ENCODE assay signal across 24 cellular contexts in the genomic region with DNA sequence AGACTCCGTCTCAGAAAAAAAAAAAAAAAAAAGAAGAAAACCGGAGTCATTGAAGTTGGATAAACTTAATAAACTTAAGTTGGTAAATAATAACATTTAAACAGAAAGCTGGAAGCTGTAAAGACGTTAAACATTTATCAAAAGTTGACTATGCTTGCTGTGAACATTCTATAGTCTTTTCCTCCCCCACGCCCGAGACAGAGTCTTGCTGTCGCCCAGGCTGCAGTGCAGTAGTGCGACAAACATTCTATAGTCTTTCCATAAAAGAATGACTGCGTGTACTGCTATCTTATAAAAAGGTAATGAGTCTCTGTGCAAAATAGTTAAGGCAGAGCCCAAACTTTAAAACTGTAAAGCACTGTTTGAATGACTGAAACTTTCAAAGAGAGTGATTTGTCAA. TPM values are rescaled to one million over a fixed set of nuclear protein-coding genes. Genes with fewer than 3 reads are reported as not detected.
A peak's percentile ranks its signal among the peaks of the same experiment; 100 is the strongest.
DNase-seq lines count a peak whose midpoint lies in the region; ATAC-seq and TF ChIP-seq lines count a peak whose summit lies in the region.
"Had no signal": no experiment of that assay in that cellular context is flagged by ENCODE, and none has a peak within 500 bp of the region (broad histone marks: within the 10 kb centered on the region; RNA-seq: fewer than 3 reads in every experiment).

No MANE protein-coding gene starts in this region.

- no peak overlapping the region for H3K9ac ChIP-seq in mucosa of rectum (ENCODE audit: low read depth in 1 of 2, low read length in 2 of 2)
- H3K9ac ChIP-seq: BLaER1 treated with 17β-estradiol and CSF1 and Interleukin-3, amounts not matched to agents 10 nM and 100 nM had no signal

- TF ChIP-seq CTCF in endothelial cell (IDR thresholded peaks at IDR 0.05; ENCODE audit: unreplicated experiment), result no peak

- no peak for DNase-seq in T-helper 17 cell
- DNase-seq in endothelial cell (ENCODE audit: low spot score), result no peak
- peak; percentile 6 for DNase-seq in left kidney (ENCODE audit: low read depth, low spot score)
- DNase-seq in NCI-H1092 (lab: John Stamatoyannopoulos, UW), result no peak
- no peak for DNase-seq in activated T-cell treated with anti-CD3 and anti-CD28 coated beads, Interleukin-2, amount 50 U/mL, for 4 hours
- DNase-seq in AML-193 (lab: John Stamatoyannopoulos, UW), result no peak
- DNase-seq: 8988T; ACHN; Caco-2; CD4-positive, alpha-beta T cell; CD8-positive, alpha-beta T cell; DMS 273 treated with DMSO at 0.1 percent for 48 hours; DMS153; DMS53; DMS79; DND-41; EL; GDM1 had no signal

- no peak for ATAC-seq in T-helper 17 cell
- no peak for ATAC-seq in activated T-cell treated with anti-CD3 and anti-CD28 coated beads, Interleukin-2, amount 50 U/mL, for 4 hours
- ATAC-seq in activated CD4-positive, CD25-positive, alpha-beta regulatory T cell treated with anti-CD3 and anti-CD28 coated beads, Interleukin-2, amount 50 U/mL, for 24 hours, result no peak
- ATAC-seq: CD8-positive, alpha-beta T cell; GM12878 had no signal

- H3K27ac Mint-ChIP-seq in T-helper 17 cell (peak overlapping the region; percentile 34), endothelial cell (ENCODE audit: unreplicated experiment) (peak overlapping the region; percentile 43)
- H3K27ac Mint-ChIP-seq: B cell; CD4-positive, alpha-beta T cell; CD8-positive, alpha-beta T cell had no signal

- H3K36me3 ChIP-seq in mucosa of rectum (ENCODE audit: control insufficient read depth in 2 of 2, insufficient read depth in 2 of 2, low read length in 2 of 2), result peaks cover 9 to 13% of the 10 kb centered on the region in 2 donors

- H3K9me3 ChIP-seq in T-helper 17 cell (ENCODE audit: control insufficient read depth, low read length, poor library complexity, severe bottlenecking) (no peaks in the 10 kb centered on the region), mucosa of rectum (ENCODE audit: control insufficient read depth in 2 of 2, low read length in 2 of 2) (no peaks in the 10 kb centered on the region)
- H3K9me3 ChIP-seq: BLaER1 treated with 17β-estradiol and CSF1 and Interleukin-3, amounts not matched to agents 10 nM and 100 nM; Caco-2 had no signal

- H3K27ac ChIP-seq in mucosa of rectum (ENCODE audit: low read depth in 2 of 2, low read length in 2 of 2), result peak overlapping the region; percentile 18 to 69
- H3K27ac ChIP-seq: BLaER1 treated with 17β-estradiol and CSF1 and Interleukin-3, amounts not matched to agents 10 nM and 100 nM; C4-2B had no signal

- H3K4me1 Mint-ChIP-seq in T-helper 17 cell (peaks cover 13% of the 10 kb centered on the region), endothelial cell (ENCODE audit: unreplicated experiment) (peaks cover 14% of the 10 kb centered on the region)
- no peaks in the 10 kb centered on the region for H3K4me1 Mint-ChIP-seq in activated T-cell treated with anti-CD3 and anti-CD28 coated beads, Interleukin-2, amount 50 U/mL, for 4 hours (ENCODE audit: low read depth)
- H3K4me1 Mint-ChIP-seq: B cell had no signal

- no peaks in the 10 kb centered on the region for H3K27me3 Mint-ChIP-seq in T-helper 17 cell
- peaks cover 1% of the 10 kb centered on the region for H3K27me3 Mint-ChIP-seq in endothelial cell (ENCODE audit: unreplicated experiment)
- no peaks in the 10 kb centered on the region for H3K27me3 Mint-ChIP-seq in activated T-cell treated with anti-CD3 and anti-CD28 coated beads, Interleukin-2, amount 50 U/mL, for 4 hours (ENCODE audit: low read depth)
- H3K27me3 Mint-ChIP-seq: B cell; CD4-positive, alpha-beta T cell had no signal

- H3K4me1 ChIP-seq in mucosa of rectum (ENCODE audit: control insufficient read depth in 2 of 2, insufficient read depth in 2 of 2, low read length in 2 of 2), result peaks cover 0 to 18% of the 10 kb centered on the region in 2 donors
- H3K4me1 ChIP-seq: Caco-2 had no signal

- no peak overlapping the region for H3K4me3 Mint-ChIP-seq in T-helper 17 cell
- peak overlapping the region; percentile 65 for H3K4me3 Mint-ChIP-seq in endothelial cell (ENCODE audit: unreplicated experiment)
- no peak overlapping the region for H3K4me3 Mint-ChIP-seq in activated T-cell treated with anti-CD3 and anti-CD28 coated beads, Interleukin-2, amount 50 U/mL, for 4 hours
- H3K4me3 Mint-ChIP-seq: B cell; CD4-positive, alpha-beta T cell; CD8-positive, alpha-beta T cell had no signal

- H3K27me3 ChIP-seq in mucosa of rectum (ENCODE audit: control insufficient read depth in 2 of 2, insufficient read depth in 2 of 2, low read length in 2 of 2), result no peaks in the 10 kb centered on the region
- H3K27me3 ChIP-seq: BLaER1 treated with 17β-estradiol and CSF1 and Interleukin-3, amounts not matched to agents 10 nM and 100 nM had no signal

- H3K9me3 Mint-ChIP-seq in endothelial cell (ENCODE audit: unreplicated experiment), result no peaks in the 10 kb centered on the region
- H3K9me3 Mint-ChIP-seq in activated T-cell treated with anti-CD3 and anti-CD28 coated beads, Interleukin-2, amount 50 U/mL, for 4 hours, result no peaks in the 10 kb centered on the region
- H3K9me3 Mint-ChIP-seq: CD4-positive, alpha-beta T cell; CD8-positive, alpha-beta T cell had no signal

- peaks cover 20% of the 10 kb centered on the region for H3K36me3 Mint-ChIP-seq in T-helper 17 cell (ENCODE audit: low read depth)
- peaks cover 26% of the 10 kb centered on the region for H3K36me3 Mint-ChIP-seq in endothelial cell (ENCODE audit: low read depth, unreplicated experiment)
- H3K36me3 Mint-ChIP-seq in activated T-cell treated with anti-CD3 and anti-CD28 coated beads, Interleukin-2, amount 50 U/mL, for 4 hours (ENCODE audit: insufficient read depth), result peaks cover 29% of the 10 kb centered on the region

- no peak overlapping the region for H3K4me3 ChIP-seq in mucosa of rectum (ENCODE audit: low read length in 2 of 2)
- H3K4me3 ChIP-seq: BLaER1 treated with 17β-estradiol and CSF1 and Interleukin-3, amounts not matched to agents 10 nM and 100 nM; GM12878 had no signal

RNA-seq across cellular contexts. Expression of gene PPP4R1, which starts 45.2 kb away (rescaled TPM):
- total RNA-seq in T-helper 17 cell (10 to 100 TPM; 54.1 to 65.5 TPM), endothelial cell (ENCODE audit: unreplicated experiment) (173 TPM)
- 10 to 100 TPM; 32.6 to 38.3 (median 36.8) TPM for total RNA-seq in activated T-cell treated with anti-CD3 and anti-CD28 coated beads, Interleukin-2, amount 50 U/mL, for 4 hours
